In the genomic region with DNA sequence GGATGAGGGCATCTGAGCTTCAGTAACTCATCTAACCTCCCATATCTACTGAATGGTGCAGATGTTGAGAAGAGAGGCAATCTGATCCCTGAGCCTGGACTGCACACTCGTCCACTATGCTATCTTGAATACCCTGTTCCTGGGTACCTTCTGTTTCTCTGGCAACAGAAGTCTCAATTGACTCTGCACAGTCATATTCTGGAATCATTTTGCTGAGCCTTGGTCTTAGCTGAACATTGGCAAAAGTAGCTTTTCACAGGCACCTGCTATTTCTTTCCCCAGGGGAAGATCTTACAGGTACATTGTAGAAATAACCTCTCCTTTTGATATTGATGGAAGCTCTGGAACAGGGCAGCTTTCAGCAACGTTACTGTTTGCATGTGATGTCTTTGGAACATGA, we compare ENCODE assay signal across 29 cellular contexts.
"Had no signal": no experiment of that assay in that cellular context is flagged by ENCODE, and none has a peak within 500 bp of the region (broad histone marks: within the 10 kb centered on the region; RNA-seq: fewer than 3 reads in every experiment).

No MANE protein-coding gene starts in this region.

- H3K27me3 ChIP-seq: colonic mucosa, esophagus muscularis mucosa, esophagus squamous epithelium, foreskin keratinocyte, gastrocnemius medialis, gastroesophageal sphincter had no signal

- H3K27me3 Mint-ChIP-seq: dendritic cell treated with granulocyte-macrophage colony-stimulating factor and Interleukin-4, amounts not matched to agents 40 ng/mL and 50 ng/mL, for 4 days had no signal

- H3K36me3 ChIP-seq: colonic mucosa, esophagus muscularis mucosa, esophagus squamous epithelium, gastrocnemius medialis, gastroesophageal sphincter, heart left ventricle, heart right ventricle had no signal

- H3K4me1 ChIP-seq: colonic mucosa, esophagus muscularis mucosa, foreskin keratinocyte, gastrocnemius medialis, gastroesophageal sphincter, heart left ventricle, heart right ventricle had no signal

- DNase-seq: colonic mucosa; cortex of kidney; dermis blood vessel endothelial cell; effector CD4-positive, alpha-beta T cell; effector CD8-positive, alpha-beta T cell; effector memory CD4-positive, alpha-beta T cell; effector memory CD8-positive, alpha-beta T cell; endodermal cell; erythroblast; esophagus squamous epithelium; foreskin fibroblast; foreskin melanocyte; gastrocnemius medialis; glutamatergic neuron; head of caudate nucleus; heart left ventricle; heart right ventricle had no signal

- ATAC-seq: effector memory CD8-positive, alpha-beta T cell; esophagus mucosa; foreskin keratinocyte; gastrocnemius medialis; gastroesophageal sphincter; heart left ventricle; heart right ventricle had no signal

- H3K4me1 Mint-ChIP-seq: endodermal cell had no signal

- H3K27ac ChIP-seq: colonic mucosa, coronary artery, dorsolateral prefrontal cortex, epithelial cell of prostate, esophagus muscularis mucosa, esophagus squamous epithelium, foreskin keratinocyte, gastrocnemius medialis, gastroesophageal sphincter, heart left ventricle, heart right ventricle had no signal

- FAIRE-seq: colon, endometrium, endothelial cell of umbilical vein, frontal cortex had no signal

- H3K27ac Mint-ChIP-seq: dendritic cell treated with granulocyte-macrophage colony-stimulating factor and Interleukin-4, amounts not matched to agents 40 ng/mL and 50 ng/mL, for 4 days; effector memory CD8-positive, alpha-beta T cell; endodermal cell had no signal

- H3K9me3 ChIP-seq: colonic mucosa, esophagus muscularis mucosa, esophagus squamous epithelium, gastrocnemius medialis, gastroesophageal sphincter, heart right ventricle had no signal

- H3K4me3 Mint-ChIP-seq: dendritic cell treated with granulocyte-macrophage colony-stimulating factor and Interleukin-4, amounts not matched to agents 40 ng/mL and 50 ng/mL, for 4 days; effector memory CD8-positive, alpha-beta T cell; endodermal cell had no signal

- H3K9me3 Mint-ChIP-seq: dendritic cell treated with granulocyte-macrophage colony-stimulating factor and Interleukin-4, amounts not matched to agents 40 ng/mL and 50 ng/mL, for 4 days; effector memory CD8-positive, alpha-beta T cell had no signal

- H3K4me3 ChIP-seq: colonic mucosa, coronary artery, dorsolateral prefrontal cortex, esophagus muscularis mucosa, esophagus squamous epithelium, gastrocnemius medialis, gastroesophageal sphincter, heart left ventricle, heart right ventricle had no signal
